Comparison of ENCODE assay signal across 9 cellular contexts in the genomic region with DNA sequence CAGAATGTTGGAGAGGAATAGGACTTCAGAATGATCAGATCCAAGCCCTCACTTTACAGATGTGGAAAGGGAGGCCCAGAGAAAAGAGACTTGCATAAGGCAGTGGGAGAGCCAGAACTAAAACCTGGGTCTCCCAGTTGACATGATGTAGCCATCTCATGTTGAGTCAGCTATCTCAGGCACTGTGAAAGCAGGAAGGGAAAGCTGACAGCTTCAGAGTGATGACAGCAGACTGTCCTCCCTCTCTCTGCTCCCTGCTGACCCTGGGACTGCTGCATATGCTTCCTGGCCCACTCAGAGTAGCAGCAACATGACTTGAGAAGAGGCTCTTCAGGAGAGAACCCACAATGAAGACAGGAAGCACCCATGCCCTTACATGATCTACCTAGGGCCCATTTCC. TPM values are rescaled to one million over a fixed set of nuclear protein-coding genes. Genes with fewer than 3 reads are reported as not detected.
DNase-seq lines count a peak whose midpoint lies in the region; ATAC-seq lines count a peak whose summit lies in the region.
"Had no signal": no experiment of that assay in that cellular context is flagged by ENCODE, and none has a peak within 500 bp of the region (broad histone marks: within the 10 kb centered on the region; RNA-seq: fewer than 3 reads in every experiment).

No MANE protein-coding gene starts in this region.

- ATAC-seq in HG02623 (IDR thresholded peaks at IDR 0.05; ENCODE audit: unreplicated experiment) (peak; percentile 93), HG03571 (IDR thresholded peaks at IDR 0.05; ENCODE audit: unreplicated experiment) (peak; percentile 86)
- peak; percentile 54 for ATAC-seq in stimulated activated effector memory CD8-positive, alpha-beta T cell treated with anti-CD3 and anti-CD28 coated beads, Interleukin-12 subunit alpha, Interleukin-12 subunit beta, amount 100 ng/mL, for 72 hours
- ATAC-seq: A549 had no signal

- H3K27ac Mint-ChIP-seq in activated naive CD4-positive, alpha-beta T cell treated with anti-CD3 and anti-CD28 coated beads for 36 hours: no peak overlapping the region
- no peak overlapping the region for H3K27ac Mint-ChIP-seq in stimulated activated effector memory CD8-positive, alpha-beta T cell treated with anti-CD3 and anti-CD28 coated beads, Interleukin-12 subunit alpha, Interleukin-12 subunit beta, amount 100 ng/mL, for 72 hours

- intact Hi-C loops in activated naive CD4-positive, alpha-beta T cell treated with anti-CD3 and anti-CD28 coated beads for 36 hours (cut with micrococcal nuclease): no loop called here

- H3K4me3 Mint-ChIP-seq in activated naive CD4-positive, alpha-beta T cell treated with anti-CD3 and anti-CD28 coated beads for 36 hours: no peak overlapping the region
- no peak overlapping the region for H3K4me3 Mint-ChIP-seq in stimulated activated effector memory CD8-positive, alpha-beta T cell treated with anti-CD3 and anti-CD28 coated beads, Interleukin-12 subunit alpha, Interleukin-12 subunit beta, amount 100 ng/mL, for 72 hours

- no peaks in the 10 kb centered on the region for H3K9me3 Mint-ChIP-seq in activated naive CD4-positive, alpha-beta T cell treated with anti-CD3 and anti-CD28 coated beads for 36 hours
- H3K9me3 Mint-ChIP-seq in stimulated activated effector memory CD8-positive, alpha-beta T cell treated with anti-CD3 and anti-CD28 coated beads, Interleukin-12 subunit alpha, Interleukin-12 subunit beta, amount 100 ng/mL, for 72 hours: no peaks in the 10 kb centered on the region

- peaks cover 4% of the 10 kb centered on the region for H3K4me1 Mint-ChIP-seq in activated naive CD4-positive, alpha-beta T cell treated with anti-CD3 and anti-CD28 coated beads for 36 hours (ENCODE audit: low read depth)
- H3K4me1 Mint-ChIP-seq in stimulated activated effector memory CD8-positive, alpha-beta T cell treated with anti-CD3 and anti-CD28 coated beads, Interleukin-12 subunit alpha, Interleukin-12 subunit beta, amount 100 ng/mL, for 72 hours: no peaks in the 10 kb centered on the region

- peak; percentile 6 for DNase-seq in activated naive CD4-positive, alpha-beta T cell treated with anti-CD3 and anti-CD28 coated beads for 36 hours
- no peak for DNase-seq in activated naive CD4-positive, alpha-beta T cell treated with anti-CD3 and anti-CD28 coated beads, Interleukin-2, amount 50 U/mL, for 16 hours
- DNase-seq in stimulated activated effector memory CD8-positive, alpha-beta T cell treated with anti-CD3 and anti-CD28 coated beads, Interleukin-12 subunit alpha, Interleukin-12 subunit beta, amount 100 ng/mL, for 72 hours (ENCODE audit: low spot score in 2 of 2): no peak
- no peak for DNase-seq in occipital lobe (lab: John Stamatoyannopoulos, UW)
- no peak for DNase-seq in NCI-H446 treated with DMSO at 0.1 percent for 48 hours (lab: John Stamatoyannopoulos, UW)
- DNase-seq in stimulated activated CD8-positive, alpha-beta memory T cell treated with anti-CD3 and anti-CD28 coated beads, Interleukin-4, amount 100 ng/mL, for 48 hours: no peak

- CTCF ChIA-PET in activated naive CD4-positive, alpha-beta T cell treated with anti-CD3 and anti-CD28 coated beads for 36 hours (lab: Charles Lee): no interaction called here

- H3K36me3 Mint-ChIP-seq in activated naive CD4-positive, alpha-beta T cell treated with anti-CD3 and anti-CD28 coated beads for 36 hours (ENCODE audit: low read depth): peaks cover under 1% of the 10 kb centered on the region
- no peaks in the 10 kb centered on the region for H3K36me3 Mint-ChIP-seq in stimulated activated effector memory CD8-positive, alpha-beta T cell treated with anti-CD3 and anti-CD28 coated beads, Interleukin-12 subunit alpha, Interleukin-12 subunit beta, amount 100 ng/mL, for 72 hours

- no peaks in the 10 kb centered on the region for H3K27me3 Mint-ChIP-seq in activated naive CD4-positive, alpha-beta T cell treated with anti-CD3 and anti-CD28 coated beads for 36 hours (ENCODE audit: low read depth)

RNA-seq across cellular contexts. Expression of gene FHIT, which starts 14.7 kb away (rescaled TPM):
- total RNA-seq in activated naive CD4-positive, alpha-beta T cell treated with anti-CD3 and anti-CD28 coated beads for 36 hours: 10 to 100 TPM; 20.2 to 22.7 TPM
- total RNA-seq in occipital lobe: 3.6 TPM
